ENCODE assay signal across 17 cellular contexts in genomic region chr10:74026428-74026979, GRCh38. TPM values are rescaled to one million over a fixed set of nuclear protein-coding genes. Genes with fewer than 3 reads are reported as not detected.
A peak's percentile ranks its signal among the peaks of the same experiment; 100 is the strongest.
DNase-seq lines count a peak whose midpoint lies in the region; ATAC-seq and TF ChIP-seq lines count a peak whose summit lies in the region.
"Had no signal": no experiment of that assay in that cellular context is flagged by ENCODE, and none has a peak within 500 bp of the region (broad histone marks: within the 10 kb centered on the region; RNA-seq: fewer than 3 reads in every experiment).

No MANE protein-coding gene starts in this region.

- TF ChIP-seq CTCF in BJ (IDR thresholded peaks at IDR 0.05; ENCODE audit: insufficient read depth, low read depth, low read length) (0 out of 2 replicates have a peak, but pooled peaks have one; percentile 9), neutrophil (IDR thresholded peaks at IDR 0.05) (no peak), esophagus muscularis mucosa (IDR thresholded peaks at IDR 0.05) (no peak)

- H3K27me3 Mint-ChIP-seq in stimulated activated naive CD8-positive, alpha-beta T cell treated with anti-CD3 and anti-CD28 coated beads, Interleukin-15, amount 100 ng/mL, for 72 hours: no peaks in the 10 kb centered on the region

- no peak overlapping the region for H3K27ac Mint-ChIP-seq in stimulated activated naive CD8-positive, alpha-beta T cell treated with anti-CD3 and anti-CD28 coated beads, Interleukin-15, amount 100 ng/mL, for 72 hours
- H3K27ac Mint-ChIP-seq: neural progenitor cell had no signal

- no peak overlapping the region for H3K4me3 Mint-ChIP-seq in stimulated activated naive CD8-positive, alpha-beta T cell treated with anti-CD3 and anti-CD28 coated beads, Interleukin-15, amount 100 ng/mL, for 72 hours
- H3K4me3 Mint-ChIP-seq: neural progenitor cell had no signal

- H3K4me3 ChIP-seq in BJ (ENCODE audit: low read depth, low read length) (no peak overlapping the region), HUES64 (ENCODE audit: low read length) (no peak overlapping the region), neutrophil (ENCODE audit: low read depth in 1 of 2, low read length in 1 of 2) (no peak overlapping the region), esophagus muscularis mucosa (no peak overlapping the region)
- H3K4me3 ChIP-seq: dorsolateral prefrontal cortex, neural progenitor cell, right atrium auricular region, SK-N-MC, tibial artery had no signal

- TF ChIP-seq EP300 in esophagus muscularis mucosa (IDR thresholded peaks at IDR 0.05): no peak

- no peak for DNase-seq in BJ (ENCODE audit: low read depth)
- DNase-seq in amniotic epithelial cell (ENCODE audit: low read depth): peak; percentile 55
- no peak for DNase-seq in esophagus muscularis mucosa (ENCODE audit: extremely low spot score)
- DNase-seq in stimulated activated naive CD8-positive, alpha-beta T cell treated with anti-CD3 and anti-CD28 coated beads, Interleukin-15, amount 100 ng/mL, for 72 hours: no peak
- no peak for DNase-seq in HK-2 (ENCODE audit: unreplicated experiment)
- DNase-seq in activated naive CD4-positive, alpha-beta T cell (lab: John Stamatoyannopoulos, UW): no peak
- DNase-seq: activated gamma-delta T cell, dorsolateral prefrontal cortex, GOT3, NCI-H1092 treated with DMSO at 0.1 percent for 48 hours, NCI-H2171 treated with DMSO at 0.1 percent for 48 hours, tibial artery had no signal

- POLR2A ChIA-PET in BJ (lab: Charles Lee): interaction anchor here (0.7 kb wide), 1 partner anchor 55 kb away, joined by 3 read pairs; no protein-coding TSS in a partner anchor

- H3K4me1 ChIP-seq in HUES64 (ENCODE audit: insufficient read depth, low read length) (peaks cover 46% of the 10 kb centered on the region), neutrophil (ENCODE audit: control insufficient read depth in 1 of 2, insufficient read depth in 1 of 2, low read depth in 1 of 2, low read length in 1 of 2) (peaks cover 20 to 49% of the 10 kb centered on the region in 2 experiments), esophagus muscularis mucosa (peaks cover 65 to 95% (median 89%) of the 10 kb centered on the region in 4 donors)

- H3K36me3 ChIP-seq in BJ (ENCODE audit: control insufficient read depth, insufficient read depth, low read length): no peaks in the 10 kb centered on the region
- peaks cover 45% of the 10 kb centered on the region for H3K36me3 ChIP-seq in HUES64 (ENCODE audit: insufficient read depth, low read length)
- peaks cover 11% of the 10 kb centered on the region for H3K36me3 ChIP-seq in neutrophil
- peaks cover 0 to 6% (median 2%) of the 10 kb centered on the region in 4 donors for H3K36me3 ChIP-seq in esophagus muscularis mucosa
- H3K36me3 ChIP-seq: neural progenitor cell, tibial artery had no signal

- CTCF ChIA-PET in BJ (lab: Yijun Ruan, JAX): interaction anchor here (0.8 to 1.1 kb wide), 2 partner anchors 12 to 27 kb away, joined by 3 read pairs; no protein-coding TSS in a partner anchor

- peak overlapping the region; percentile 47; the same call in 1 of the 2 replicates for H3K27ac ChIP-seq in HUES64 (ENCODE audit: low read depth, low read length)
- peak overlapping the region; percentile 56 for H3K27ac ChIP-seq in neutrophil
- peak overlapping the region in 1 of 4 donors; percentile 24 for H3K27ac ChIP-seq in esophagus muscularis mucosa (replicated peaks in 1 of 4)
- H3K27ac ChIP-seq: neural progenitor cell, SK-N-MC had no signal

- no peaks in the 10 kb centered on the region for H3K9me3 ChIP-seq in HUES64 (ENCODE audit: insufficient read depth, low read depth, low read length)
- H3K9me3 ChIP-seq in neutrophil: no peaks in the 10 kb centered on the region
- H3K9me3 ChIP-seq in esophagus muscularis mucosa: no peaks in the 10 kb centered on the region
- H3K9me3 ChIP-seq: right atrium auricular region, tibial artery had no signal

- WGBS in HUES64: 77% methylated on average over 3 of the region's 3 CpGs
- 36% methylated on average over 3 of the region's 3 CpGs for WGBS in esophagus muscularis mucosa

- H3K27me3 ChIP-seq in BJ (ENCODE audit: control insufficient read depth, insufficient read depth, low read length): no peaks in the 10 kb centered on the region
- H3K27me3 ChIP-seq in HUES64 (ENCODE audit: insufficient read depth, low read length): no peaks in the 10 kb centered on the region
- H3K27me3 ChIP-seq in neutrophil: no peaks in the 10 kb centered on the region
- H3K27me3 ChIP-seq in esophagus muscularis mucosa: no peaks in the 10 kb centered on the region
- H3K27me3 ChIP-seq: neural progenitor cell, right atrium auricular region, tibial artery had no signal

- intact Hi-C loops in esophagus muscularis mucosa (cut with DNase I): no loop called here

- peaks cover 10% of the 10 kb centered on the region for H3K4me1 Mint-ChIP-seq in stimulated activated naive CD8-positive, alpha-beta T cell treated with anti-CD3 and anti-CD28 coated beads, Interleukin-15, amount 100 ng/mL, for 72 hours

- no peak for TF ChIP-seq POLR2A in esophagus muscularis mucosa (IDR thresholded peaks at IDR 0.05; ENCODE audit: low read depth)

- H3K9ac ChIP-seq in HUES64 (ENCODE audit: low read depth, low read length): no peak overlapping the region
- H3K9ac ChIP-seq: neural progenitor cell had no signal

- H3K9me3 Mint-ChIP-seq in stimulated activated naive CD8-positive, alpha-beta T cell treated with anti-CD3 and anti-CD28 coated beads, Interleukin-15, amount 100 ng/mL, for 72 hours: no peaks in the 10 kb centered on the region
- H3K9me3 Mint-ChIP-seq: neural progenitor cell had no signal

- ATAC-seq in stimulated activated naive CD8-positive, alpha-beta T cell treated with anti-CD3 and anti-CD28 coated beads, Interleukin-15, amount 100 ng/mL, for 72 hours: no peak

RNA-seq across cellular contexts. Expression of gene VCL, which starts 28.6 kb away (rescaled TPM):
- 235 and 255 TPM in 2 replicates for polyA plus RNA-seq in BJ (2011; rRNA removed)
- polyA minus RNA-seq in BJ (2011; rRNA and poly(A)+ RNA removed): 183 and 193 TPM in 2 replicates
- polyA plus RNA-seq in HUES64 (2013, experiment 1 of 2): 144 TPM
- polyA plus RNA-seq in HUES64 (2013, experiment 2 of 2): 145 TPM
- total RNA-seq in esophagus muscularis mucosa: 100 to 1,000 TPM; 412 to 555 (median 448) TPM
